Comparison of ENCODE assay signal across 9 cellular contexts in the genomic region with DNA sequence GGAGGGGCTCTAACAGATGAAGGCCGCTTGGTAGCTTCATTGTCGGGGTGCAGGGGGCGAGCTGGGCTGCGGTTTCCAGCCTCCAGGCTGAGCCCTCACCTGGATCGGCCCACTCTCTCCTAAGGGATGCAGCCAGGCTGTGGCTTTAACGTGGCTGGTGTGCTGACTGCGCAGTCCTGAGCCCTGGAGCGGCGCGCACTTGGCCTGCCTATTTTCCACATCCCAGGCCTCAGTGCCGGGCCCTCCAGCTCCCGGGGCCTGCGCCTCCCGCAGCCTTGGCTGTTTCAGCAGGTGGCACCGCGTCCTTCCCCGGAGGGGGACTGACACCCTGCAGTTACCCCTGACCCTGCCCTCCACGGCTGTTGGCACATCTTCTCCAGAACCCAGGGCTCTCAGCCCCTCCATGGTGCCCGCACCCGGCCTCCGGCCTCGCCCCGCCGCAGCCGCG. TPM values are rescaled to one million over a fixed set of nuclear protein-coding genes. Genes with fewer than 3 reads are reported as not detected.
A peak's percentile ranks its signal among the peaks of the same experiment; 100 is the strongest.
DNase-seq lines count a peak whose midpoint lies in the region; ATAC-seq and TF ChIP-seq lines count a peak whose summit lies in the region.
"Had no signal": no experiment of that assay in that cellular context is flagged by ENCODE, and none has a peak within 500 bp of the region (broad histone marks: within the 10 kb centered on the region; RNA-seq: fewer than 3 reads in every experiment).

No MANE protein-coding gene starts in this region.

- TF ChIP-seq CTCF in AG04449 (IDR thresholded peaks at IDR 0.05; ENCODE audit: insufficient read depth, low read length, missing control alignments) (no peak), brain (conservative IDR thresholded peaks at IDR 0.05) (no peak)

- H3K36me3 ChIP-seq in mucosa of stomach (ENCODE audit: control insufficient read depth, insufficient read depth, low read length): no peaks in the 10 kb centered on the region

- no peaks in the 10 kb centered on the region for H3K27me3 ChIP-seq in mucosa of stomach (ENCODE audit: control insufficient read depth, insufficient read depth, low read length)
- H3K27me3 ChIP-seq: upper lobe of left lung had no signal

- ATAC-seq in GM21528 (IDR thresholded peaks at IDR 0.05; ENCODE audit: low FRiP score, unreplicated experiment): no peak

- no peaks in the 10 kb centered on the region for H3K9me3 ChIP-seq in mucosa of stomach (ENCODE audit: control insufficient read depth, low read length)
- H3K9me3 ChIP-seq: upper lobe of left lung had no signal

- peak overlapping the region in 4 of 5 experiments; percentile 35 to 91 (median 60) for H3K27ac Mint-ChIP-seq in brain

- POLR2A ChIA-PET in AG04449 (lab: Yijun Ruan, JAX): interaction anchor here (0.7 to 0.8 kb wide), 2 partner anchors 11 to 15 kb away, joined by 3 read pairs; no protein-coding TSS in a partner anchor
- POLR2A ChIA-PET in HEK293T (lab: Yijun Ruan, JAX): interaction anchor here (1.5 kb wide), 1 partner anchor 27 kb away, joined by 3 read pairs; the partner anchor contains the start of gene WDR5

- H3K4me1 ChIP-seq in mucosa of stomach (ENCODE audit: control insufficient read depth, insufficient read depth, low read length): peaks cover 19% of the 10 kb centered on the region

- peak overlapping the region in 4 of 5 experiments; percentile 17 to 68 (median 62) for H3K4me3 Mint-ChIP-seq in brain

- no peak for DNase-seq in AG04449 (ENCODE audit: low read depth, low spot score)
- DNase-seq in DMS53 (lab: John Stamatoyannopoulos, UW): peak; percentile 76
- DNase-seq in NCI-H524 (lab: John Stamatoyannopoulos, UW): no peak
- no peak for DNase-seq in HEK293T (ENCODE audit: extremely low spot score)
- no peak for DNase-seq in NCI-H2171 treated with DMSO at 0.1 percent for 48 hours (lab: John Stamatoyannopoulos, UW)

- peak overlapping the region; percentile 45 for H3K4me3 ChIP-seq in AG04449 (ENCODE audit: low read depth, low read length)
- H3K4me3 ChIP-seq in mucosa of stomach (ENCODE audit: low read length): peak overlapping the region; percentile 42

- H3K27me3 Mint-ChIP-seq in brain: peaks cover 3% of the 10 kb centered on the region

- no peak overlapping the region for H3K9ac ChIP-seq in mucosa of stomach (ENCODE audit: low read length)

- H3K9me3 Mint-ChIP-seq in brain: peaks cover 0 to 6% (median 0%) of the 10 kb centered on the region in 5 experiments

- CTCF ChIA-PET in AG04449 (lab: Yijun Ruan, JAX): interaction anchor here (0.8 to 5.0 kb wide), 14 partner anchors 8 to 381 kb away, joined by 3 to 34 read pairs (median 4); no protein-coding TSS in a partner anchor
- CTCF ChIA-PET in HEK293T (lab: Yijun Ruan, JAX): no interaction called here

- H3K4me1 Mint-ChIP-seq in brain: peaks cover 13% of the 10 kb centered on the region

- H3K36me3 Mint-ChIP-seq in brain: peaks cover 14% of the 10 kb centered on the region

TF ChIP-seq in HEK293T, 16 proteins besides CTCF, POLR2A, EP300 and RAD21:
- TF ChIP-seq PKNOX1 (IDR thresholded peaks at IDR 0.05): no peak
- TF ChIP-seq NFRKB (IDR thresholded peaks at IDR 0.05): no peak
- TF ChIP-seq ELF4 (IDR thresholded peaks at IDR 0.05): no peak
- TF ChIP-seq CTBP1 (IDR thresholded peaks at IDR 0.05; ENCODE audit: borderline replicate concordance): no peak
- no peak for TF ChIP-seq FOXM1 (IDR thresholded peaks at IDR 0.05; ENCODE audit: borderline replicate concordance)
- TF ChIP-seq FOXK2 (IDR thresholded peaks at IDR 0.05): no peak
- TF ChIP-seq SP1 (IDR thresholded peaks at IDR 0.05): no peak

RNA-seq across cellular contexts. Expression of gene RNU6ATAC, which starts 1.4 kb away (rescaled TPM):
- not detected for polyA plus RNA-seq in brain (ENCODE audit: insufficient read depth, low read depth, low replicate concordance)

RNA-seq across cellular contexts. Expression of gene WDR5, which starts 27.1 kb away (rescaled TPM):
- polyA plus RNA-seq in brain (ENCODE audit: insufficient read depth, low read depth, low replicate concordance): 48.9 TPM
